In the genomic region with DNA sequence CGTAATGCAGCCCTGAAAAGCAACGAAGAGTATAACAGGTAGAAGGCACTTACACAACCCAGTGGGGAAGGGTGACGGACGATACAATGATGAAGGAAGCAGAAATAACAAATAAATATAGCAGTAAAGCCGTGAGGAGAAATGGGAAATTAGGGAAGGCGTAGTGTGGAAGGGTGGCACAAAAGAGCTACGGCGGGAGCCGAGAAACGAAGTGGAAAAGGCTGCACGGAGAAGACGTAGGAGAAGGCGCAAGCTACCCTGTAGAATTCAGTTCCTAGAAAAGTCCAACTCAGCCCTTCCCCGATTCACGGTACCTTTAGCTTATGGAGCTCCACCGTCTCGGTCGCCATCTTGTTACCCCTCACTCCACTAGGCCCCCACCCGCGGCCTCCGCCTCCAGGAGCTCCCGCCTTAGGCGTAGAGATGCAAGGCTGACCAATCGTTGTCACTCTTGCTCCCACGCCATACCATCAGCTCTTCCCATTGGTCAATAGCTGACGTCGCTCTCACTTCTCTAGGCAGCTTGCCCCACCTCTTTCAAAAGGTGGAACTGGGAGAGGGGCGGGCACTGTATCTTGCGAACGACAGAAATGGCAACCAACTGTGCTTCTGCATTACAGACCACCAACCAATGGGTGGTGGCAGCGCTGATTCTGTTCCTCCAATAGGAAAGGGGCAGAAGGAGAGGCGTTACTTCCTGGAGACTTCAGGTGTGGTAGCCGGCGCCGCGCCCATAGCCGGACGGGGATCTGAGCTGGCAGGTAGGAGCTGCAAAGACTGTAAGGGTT, we compare ENCODE assay signal across 1 cellular context.
TF ChIP-seq lines count a peak whose summit lies in the region.

Gene ORMDL2, plus strand, starts transcription at position 690 of the 788 bp plus-strand sequence. CDS start 959 bp downstream, outside the sequence.
A gene with protein sequence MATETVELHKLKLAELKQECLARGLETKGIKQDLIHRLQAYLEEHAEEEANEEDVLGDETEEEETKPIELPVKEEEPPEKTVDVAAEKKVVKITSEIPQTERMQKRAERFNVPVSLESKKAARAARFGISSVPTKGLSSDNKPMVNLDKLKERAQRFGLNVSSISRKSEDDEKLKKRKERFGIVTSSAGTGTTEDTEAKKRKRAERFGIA (minus strand): TSS at position 373 of the 788 bp plus-strand sequence. CDS start 23 bp downstream, at position 350.

TF ChIP-seq in K562, 482 proteins besides CTCF, POLR2A, EP300 and RAD21 (continued from another document and continues in another):
- TF ChIP-seq ZNF318 (IDR thresholded peaks at IDR 0.05; ENCODE audit: borderline replicate concordance in 1 of 2, low read depth in 1 of 2) = peak in 1 of 2 experiments; percentile 21; a peak in 1 of 4 replicates
- TF ChIP-seq ZBTB34 (CRISPR knock-in tag; IDR thresholded peaks at IDR 0.05) = no peak
- peak; percentile 61; the same call in 1 of the 2 replicates for TF ChIP-seq ZBTB26 (CRISPR knock-in tag; IDR thresholded peaks at IDR 0.05)
- no peak for TF ChIP-seq ZNF584 (CRISPR knock-in tag; IDR thresholded peaks at IDR 0.05; ENCODE audit: low read depth)
- TF ChIP-seq, protein P1, sequence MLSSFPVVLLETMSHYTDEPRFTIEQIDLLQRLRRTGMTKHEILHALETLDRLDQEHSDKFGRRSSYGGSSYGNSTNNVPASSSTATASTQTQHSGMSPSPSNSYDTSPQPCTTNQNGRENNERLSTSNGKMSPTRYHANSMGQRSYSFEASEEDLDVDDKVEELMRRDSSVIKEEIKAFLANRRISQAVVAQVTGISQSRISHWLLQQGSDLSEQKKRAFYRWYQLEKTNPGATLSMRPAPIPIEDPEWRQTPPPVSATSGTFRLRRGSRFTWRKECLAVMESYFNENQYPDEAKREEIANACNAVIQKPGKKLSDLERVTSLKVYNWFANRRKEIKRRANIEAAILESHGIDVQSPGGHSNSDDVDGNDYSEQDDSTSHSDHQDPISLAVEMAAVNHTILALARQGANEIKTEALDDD (IDR thresholded peaks at IDR 0.05) = no peak
- no peak for TF ChIP-seq ZBTB11 (CRISPR knock-in tag; IDR thresholded peaks at IDR 0.05)
- no peak for TF ChIP-seq MAFF (IDR thresholded peaks at IDR 0.05; ENCODE audit: low read length)
- TF ChIP-seq ATF1 (CRISPR knock-in tag; IDR thresholded peaks at IDR 0.05) = no peak
- TF ChIP-seq ATF1 (tag; IDR thresholded peaks at IDR 0.05) = peak; percentile 95
- no peak for TF ChIP-seq KLF10 (CRISPR knock-in tag; IDR thresholded peaks at IDR 0.05)
- TF ChIP-seq LARP7 (IDR thresholded peaks at IDR 0.05) = peak; percentile 95; the same call in 1 of the 2 replicates
- no peak for TF ChIP-seq POU5F1 (IDR thresholded peaks at IDR 0.05; ENCODE audit: borderline replicate concordance, low read depth, low read length, partially characterized antibody)
- no peak for TF ChIP-seq ETS2 (tag; IDR thresholded peaks at IDR 0.05; ENCODE audit: borderline replicate concordance, poor library complexity, severe bottlenecking)
- TF ChIP-seq FOXP1 (CRISPR knock-in tag; IDR thresholded peaks at IDR 0.05) = peak; percentile 59; the same call in 1 of the 2 replicates
- peak in 1 of 2 experiments; percentile 69; a peak in 3 of 4 replicates for TF ChIP-seq SIN3A (IDR thresholded peaks at IDR 0.05; ENCODE audit: borderline replicate concordance in 2 of 2, control insufficient read depth in 1 of 2, low read depth in 2 of 2, low read length in 2 of 2)
- TF ChIP-seq RBM15 (IDR thresholded peaks at IDR 0.05; ENCODE audit: insufficient read depth, low read length) = no peak
- TF ChIP-seq RUNX1 (IDR thresholded peaks at IDR 0.05; ENCODE audit: low read depth) = no peak
- TF ChIP-seq MBD2 (IDR thresholded peaks at IDR 0.05; ENCODE audit: borderline replicate concordance, low read depth) = peak; percentile 99
- no peak for TF ChIP-seq ZNF395 (CRISPR knock-in tag; IDR thresholded peaks at IDR 0.05)
- TF ChIP-seq NEUROD1 (IDR thresholded peaks at IDR 0.05; ENCODE audit: borderline replicate concordance, low read depth, low read length, partially characterized antibody) = peak; percentile 98
- no peak for TF ChIP-seq PHF21A (IDR thresholded peaks at IDR 0.05; ENCODE audit: borderline replicate concordance, low read depth)
- TF ChIP-seq LCOR (CRISPR knock-in tag; IDR thresholded peaks at IDR 0.05) = peak; percentile 49; the same call in 1 of the 2 replicates
- TF ChIP-seq MXI1 (IDR thresholded peaks at IDR 0.05; ENCODE audit: low read depth, low read length) = no peak
- no peak for TF ChIP-seq ESRRA (IDR thresholded peaks at IDR 0.05; ENCODE audit: borderline replicate concordance, low read depth)
- no peak for TF ChIP-seq YBX1 (IDR thresholded peaks at IDR 0.05)
- TF ChIP-seq ARID2 (IDR thresholded peaks at IDR 0.05) = peak; percentile 57; the same call in 1 of the 2 replicates
- no peak for TF ChIP-seq SNIP1 (IDR thresholded peaks at IDR 0.05; ENCODE audit: low read depth)
- no peak for TF ChIP-seq ZFP30 (CRISPR knock-in tag; IDR thresholded peaks at IDR 0.05; ENCODE audit: borderline replicate concordance)
- TF ChIP-seq WHSC1 (IDR thresholded peaks at IDR 0.05; ENCODE audit: low read length) = no peak
- TF ChIP-seq KAT8 (IDR thresholded peaks at IDR 0.05; ENCODE audit: low read depth) = 0 out of 2 replicates have a peak, but pooled peaks have one; percentile 23
- TF ChIP-seq, protein P2, sequence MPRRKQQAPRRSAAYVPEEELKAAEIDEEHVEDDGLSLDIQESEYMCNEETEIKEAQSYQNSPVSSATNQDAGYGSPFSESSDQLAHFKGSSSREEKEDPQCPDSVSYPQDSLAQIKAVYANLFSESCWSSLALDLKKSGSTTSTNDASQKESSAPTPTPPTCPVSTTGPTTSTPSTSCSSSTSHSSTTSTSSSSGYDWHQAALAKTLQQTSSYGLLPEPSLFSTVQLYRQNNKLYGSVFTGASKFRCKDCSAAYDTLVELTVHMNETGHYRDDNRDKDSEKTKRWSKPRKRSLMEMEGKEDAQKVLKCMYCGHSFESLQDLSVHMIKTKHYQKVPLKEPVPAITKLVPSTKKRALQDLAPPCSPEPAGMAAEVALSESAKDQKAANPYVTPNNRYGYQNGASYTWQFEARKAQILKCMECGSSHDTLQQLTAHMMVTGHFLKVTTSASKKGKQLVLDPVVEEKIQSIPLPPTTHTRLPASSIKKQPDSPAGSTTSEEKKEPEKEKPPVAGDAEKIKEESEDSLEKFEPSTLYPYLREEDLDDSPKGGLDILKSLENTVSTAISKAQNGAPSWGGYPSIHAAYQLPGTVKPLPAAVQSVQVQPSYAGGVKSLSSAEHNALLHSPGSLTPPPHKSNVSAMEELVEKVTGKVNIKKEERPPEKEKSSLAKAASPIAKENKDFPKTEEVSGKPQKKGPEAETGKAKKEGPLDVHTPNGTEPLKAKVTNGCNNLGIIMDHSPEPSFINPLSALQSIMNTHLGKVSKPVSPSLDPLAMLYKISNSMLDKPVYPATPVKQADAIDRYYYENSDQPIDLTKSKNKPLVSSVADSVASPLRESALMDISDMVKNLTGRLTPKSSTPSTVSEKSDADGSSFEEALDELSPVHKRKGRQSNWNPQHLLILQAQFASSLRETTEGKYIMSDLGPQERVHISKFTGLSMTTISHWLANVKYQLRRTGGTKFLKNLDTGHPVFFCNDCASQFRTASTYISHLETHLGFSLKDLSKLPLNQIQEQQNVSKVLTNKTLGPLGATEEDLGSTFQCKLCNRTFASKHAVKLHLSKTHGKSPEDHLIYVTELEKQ (CRISPR knock-in tag; IDR thresholded peaks at IDR 0.05) = no peak
- TF ChIP-seq TCF7 (IDR thresholded peaks at IDR 0.05; ENCODE audit: borderline replicate concordance) = no peak
